8 cellular contexts compared by ENCODE assay signal in the genomic region with DNA sequence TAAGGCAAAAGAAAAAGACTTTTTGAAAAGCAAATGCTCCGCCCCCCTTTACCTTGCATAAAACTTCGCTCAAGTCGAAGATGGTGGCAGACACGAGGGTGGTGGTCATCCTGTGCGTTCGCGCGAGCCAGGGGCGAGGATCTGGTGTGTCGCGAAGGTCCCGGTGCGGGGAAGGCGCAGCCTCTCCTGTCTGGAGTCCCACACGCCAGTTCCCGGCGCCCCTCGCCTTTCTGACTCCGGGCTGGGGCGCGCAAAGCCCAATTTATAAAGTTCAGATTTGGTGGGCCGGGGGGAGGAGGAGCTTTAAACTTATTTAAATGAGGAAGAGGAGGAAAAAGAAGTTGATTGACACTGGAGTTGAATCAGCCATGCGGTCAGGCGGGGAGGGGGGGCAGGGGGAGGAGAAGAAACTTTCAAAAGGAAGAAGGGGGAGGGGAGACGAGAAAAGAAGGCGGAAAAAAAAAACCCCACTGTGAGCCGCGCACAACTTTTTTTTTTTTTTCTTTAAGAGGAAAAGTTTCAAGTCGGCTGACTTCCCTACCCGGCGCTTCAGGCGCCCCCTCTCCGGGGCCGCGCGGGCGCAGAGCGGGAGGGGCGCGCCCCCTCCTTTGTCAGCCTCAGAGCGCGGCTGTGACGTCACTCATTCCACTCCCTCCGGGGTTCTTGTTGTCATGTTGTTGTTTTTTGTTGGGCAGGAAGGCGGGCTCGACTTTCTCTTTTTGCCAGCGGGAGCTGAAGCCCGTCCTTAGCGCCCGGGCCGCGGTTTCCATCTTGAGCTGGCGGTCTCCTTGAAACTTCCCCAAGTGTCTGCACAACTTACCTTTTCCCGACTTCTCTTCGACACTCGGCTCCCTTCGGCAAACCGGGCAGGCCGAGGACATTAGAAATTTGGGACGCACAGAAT. TPM values are rescaled to one million over a fixed set of nuclear protein-coding genes. Genes with fewer than 3 reads are reported as not detected.
DNase-seq lines count a peak whose midpoint lies in the region; ATAC-seq and TF ChIP-seq lines count a peak whose summit lies in the region.

A gene with protein sequence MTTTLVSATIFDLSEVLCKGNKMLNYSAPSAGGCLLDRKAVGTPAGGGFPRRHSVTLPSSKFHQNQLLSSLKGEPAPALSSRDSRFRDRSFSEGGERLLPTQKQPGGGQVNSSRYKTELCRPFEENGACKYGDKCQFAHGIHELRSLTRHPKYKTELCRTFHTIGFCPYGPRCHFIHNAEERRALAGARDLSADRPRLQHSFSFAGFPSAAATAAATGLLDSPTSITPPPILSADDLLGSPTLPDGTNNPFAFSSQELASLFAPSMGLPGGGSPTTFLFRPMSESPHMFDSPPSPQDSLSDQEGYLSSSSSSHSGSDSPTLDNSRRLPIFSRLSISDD (minus strand): TSS at position 238 of the 904 bp plus-strand sequence. CDS start 129 bp downstream, at position 109.

- peak within 1 kb of the TSS; percentile 9 to 99 (median 94) for H3K27ac ChIP-seq in dorsolateral prefrontal cortex
- peak within 1 kb of the TSS; percentile 99 to 100 for H3K27ac ChIP-seq in liver (ENCODE audit: low read depth in 1 of 2, low read length in 2 of 2)

- H3K27me3 Mint-ChIP-seq in activated CD4-positive, alpha-beta memory T cell treated with anti-CD3 and anti-CD28 coated beads for 36 hours = no peaks in the 10 kb centered on the region

- peaks cover 18% of the 10 kb centered on the region for H3K36me3 ChIP-seq in GM06990 (ENCODE audit: control insufficient read depth, insufficient read depth, low read length)
- H3K36me3 ChIP-seq in liver (ENCODE audit: control insufficient read depth in 4 of 4, insufficient read depth in 3 of 4, low read depth in 1 of 4, low read length in 3 of 4) = peaks cover 0 to 6% (median 2%) of the 10 kb centered on the region in 4 donors

- peak within 1 kb of the TSS; percentile 99 to 100 for H3K9ac ChIP-seq in liver (ENCODE audit: low read depth in 1 of 2, low read length in 2 of 2)

- H3K4me3 ChIP-seq in GM06990 (replicated peaks; ENCODE audit: low read depth, low read length) (peak within 1 kb of the TSS; percentile 88), dorsolateral prefrontal cortex (peak within 1 kb of the TSS; percentile 49 to 83 (median 66)), liver (ENCODE audit: low read depth in 1 of 3, low read length in 3 of 3) (peak within 1 kb of the TSS; percentile 64 to 95 (median 94))

- POLR2A ChIA-PET in activated CD4-positive, alpha-beta memory T cell treated with anti-CD3 and anti-CD28 coated beads for 36 hours (lab: Charles Lee) = interaction anchor here (0.6 to 7.1 kb wide), 18 partner anchors 12 to 849 kb away, joined by 3 to 163 read pairs (median 3); no protein-coding TSS in a partner anchor

- peaks cover 55% of the 10 kb centered on the region for H3K36me3 Mint-ChIP-seq in activated CD4-positive, alpha-beta memory T cell treated with anti-CD3 and anti-CD28 coated beads for 36 hours

- ATAC-seq in HG02642 (IDR thresholded peaks at IDR 0.05; ENCODE audit: poor library complexity, unreplicated experiment) = peak; percentile 37

- intact Hi-C loops in activated CD4-positive, alpha-beta memory T cell treated with anti-CD3 and anti-CD28 coated beads for 36 hours (cut with micrococcal nuclease) = loop anchor here (1.0 to 10.0 kb wide), 5 partner anchors 108 to 1428 kb away; a partner anchor contains a TSS
- intact Hi-C loops in dorsolateral prefrontal cortex (cut with DNase I) = loop anchor here (5.0 kb wide), 2 partner anchors 161 to 166 kb away; no protein-coding TSS in a partner anchor

- TF ChIP-seq RAD21 in liver (IDR thresholded peaks at IDR 0.05) = peak in 1 of 2 donors; percentile 59

- H3K9me3 Mint-ChIP-seq in activated CD4-positive, alpha-beta memory T cell treated with anti-CD3 and anti-CD28 coated beads for 36 hours = no peaks in the 10 kb centered on the region

- under 1% methylated on average over 60 of the region's 60 CpGs for WGBS in liver

- peaks cover 42% of the 10 kb centered on the region for H3K4me1 Mint-ChIP-seq in activated CD4-positive, alpha-beta memory T cell treated with anti-CD3 and anti-CD28 coated beads for 36 hours (ENCODE audit: low read depth)

- TF ChIP-seq CTCF in GM06990 (IDR thresholded peaks at IDR 0.05; ENCODE audit: insufficient read depth, low read length, poor library complexity, severe bottlenecking) (peak; percentile 6), dorsolateral prefrontal cortex (IDR thresholded peaks at IDR 0.05 in 54 of 56, conservative IDR thresholded peaks at IDR 0.05 in 2 of 56; ENCODE audit: low read depth in 1 of 56, partially characterized antibody in 56 of 56) (no peak), liver (IDR thresholded peaks at IDR 0.05; ENCODE audit: low read depth, low read length, missing input control) (peak; percentile 2)

- DNase-seq in GM06990 (ENCODE audit: extremely low read depth, insufficient read length) (peak; percentile 96), NCI-H226 (peak; percentile 96), dorsolateral prefrontal cortex (peak in 8 of 10 donors; percentile 35 to 77 (median 67)), COR-L47 (lab: John Stamatoyannopoulos, UW) (no peak)
- peak; percentile 92 for DNase-seq in activated CD4-positive, alpha-beta memory T cell treated with anti-CD3 and anti-CD28 coated beads for 36 hours
- peak; percentile 87 for DNase-seq in stimulated activated CD4-positive, alpha-beta T cell treated with anti-CD3 and anti-CD28 coated beads, Interleukin-4, amount 100 ng/mL, for 1 hour

- H3K4me1 ChIP-seq in liver (ENCODE audit: control insufficient read depth in 4 of 4, insufficient read depth in 4 of 4, low read length in 3 of 4) = peaks cover 2 to 17% (median 6%) of the 10 kb centered on the region in 4 donors

- H3K27me3 ChIP-seq in GM06990 (replicated peaks; ENCODE audit: control insufficient read depth, insufficient read depth, low read length) = no peaks in the 10 kb centered on the region
- peaks cover 0 to 67% (median 26%) of the 10 kb centered on the region in 45 donors for H3K27me3 ChIP-seq in dorsolateral prefrontal cortex
- H3K27me3 ChIP-seq in liver (ENCODE audit: control insufficient read depth in 4 of 4, insufficient read depth in 4 of 4, low read length in 3 of 4) = no peaks in the 10 kb centered on the region

- CTCF ChIA-PET in activated CD4-positive, alpha-beta memory T cell treated with anti-CD3 and anti-CD28 coated beads for 36 hours (lab: Charles Lee) = interaction anchor here (5.0 to 11.0 kb wide), 2 partner anchors 13 to 23 kb away, joined by 52 to 218 read pairs; no protein-coding TSS in a partner anchor

- peak within 1 kb of the TSS; percentile 89 for H3K4me3 Mint-ChIP-seq in activated CD4-positive, alpha-beta memory T cell treated with anti-CD3 and anti-CD28 coated beads for 36 hours

- H3K9me3 ChIP-seq in liver (ENCODE audit: control insufficient read depth in 4 of 4, low read length in 3 of 4) = no peaks in the 10 kb centered on the region

- peak within 1 kb of the TSS; percentile 99 for H3K27ac Mint-ChIP-seq in activated CD4-positive, alpha-beta memory T cell treated with anti-CD3 and anti-CD28 coated beads for 36 hours

TF ChIP-seq in liver, 16 proteins besides CTCF, POLR2A, EP300 and RAD21 (continues in another document):
- TF ChIP-seq, protein P1, sequence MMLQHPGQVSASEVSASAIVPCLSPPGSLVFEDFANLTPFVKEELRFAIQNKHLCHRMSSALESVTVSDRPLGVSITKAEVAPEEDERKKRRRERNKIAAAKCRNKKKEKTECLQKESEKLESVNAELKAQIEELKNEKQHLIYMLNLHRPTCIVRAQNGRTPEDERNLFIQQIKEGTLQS (IDR thresholded peaks at IDR 0.05) = peak; percentile 58
- TF ChIP-seq, protein P2, sequence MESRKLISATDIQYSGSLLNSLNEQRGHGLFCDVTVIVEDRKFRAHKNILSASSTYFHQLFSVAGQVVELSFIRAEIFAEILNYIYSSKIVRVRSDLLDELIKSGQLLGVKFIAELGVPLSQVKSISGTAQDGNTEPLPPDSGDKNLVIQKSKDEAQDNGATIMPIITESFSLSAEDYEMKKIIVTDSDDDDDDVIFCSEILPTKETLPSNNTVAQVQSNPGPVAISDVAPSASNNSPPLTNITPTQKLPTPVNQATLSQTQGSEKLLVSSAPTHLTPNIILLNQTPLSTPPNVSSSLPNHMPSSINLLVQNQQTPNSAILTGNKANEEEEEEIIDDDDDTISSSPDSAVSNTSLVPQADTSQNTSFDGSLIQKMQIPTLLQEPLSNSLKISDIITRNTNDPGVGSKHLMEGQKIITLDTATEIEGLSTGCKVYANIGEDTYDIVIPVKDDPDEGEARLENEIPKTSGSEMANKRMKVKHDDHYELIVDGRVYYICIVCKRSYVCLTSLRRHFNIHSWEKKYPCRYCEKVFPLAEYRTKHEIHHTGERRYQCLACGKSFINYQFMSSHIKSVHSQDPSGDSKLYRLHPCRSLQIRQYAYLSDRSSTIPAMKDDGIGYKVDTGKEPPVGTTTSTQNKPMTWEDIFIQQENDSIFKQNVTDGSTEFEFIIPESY (IDR thresholded peaks at IDR 0.05) = peak; percentile 26
- TF ChIP-seq GABPA (IDR thresholded peaks at IDR 0.05 in 1 of 2, conservative IDR thresholded peaks at IDR 0.05 in 1 of 2) = no peak
- TF ChIP-seq EGR1 (IDR thresholded peaks at IDR 0.05; ENCODE audit: low read depth in 2 of 2) = peak in 1 of 2 donors; percentile 31

RNA-seq across cellular contexts. Expression of the gene that starts here (rescaled TPM):
- 100 to 1,000 TPM; 103 to 107 TPM for total RNA-seq in activated CD4-positive, alpha-beta memory T cell treated with anti-CD3 and anti-CD28 coated beads for 36 hours
- total RNA-seq in dorsolateral prefrontal cortex (100 to 1,000 TPM in 78 of 120 experiments, 10 to 100 TPM in 42; 50.7 to 283 (median 111) TPM), liver (10 to 100 TPM; 25.0 to 58.2 TPM)
- polyA plus RNA-seq in liver = 100 to 1,000 TPM in 1 of 2 donors, 10 to 100 TPM in 1; 80.8 to 170 TPM

Comparison
In these comparisons a context has a peak if more than half of its experiments do, and no peak if none do; other contexts are left out.
1. CTCF ChIP-seq: peak in GM06990 (single experiment) and liver (single experiment); none in dorsolateral prefrontal cortex (0 of 56).
2. Peak in every context shown above with its lines, with median percentiles within 50 percentile points of each other: H3K4me3 ChIP-seq.